ENCODE assay signal across 1 cellular context in the genomic region with DNA sequence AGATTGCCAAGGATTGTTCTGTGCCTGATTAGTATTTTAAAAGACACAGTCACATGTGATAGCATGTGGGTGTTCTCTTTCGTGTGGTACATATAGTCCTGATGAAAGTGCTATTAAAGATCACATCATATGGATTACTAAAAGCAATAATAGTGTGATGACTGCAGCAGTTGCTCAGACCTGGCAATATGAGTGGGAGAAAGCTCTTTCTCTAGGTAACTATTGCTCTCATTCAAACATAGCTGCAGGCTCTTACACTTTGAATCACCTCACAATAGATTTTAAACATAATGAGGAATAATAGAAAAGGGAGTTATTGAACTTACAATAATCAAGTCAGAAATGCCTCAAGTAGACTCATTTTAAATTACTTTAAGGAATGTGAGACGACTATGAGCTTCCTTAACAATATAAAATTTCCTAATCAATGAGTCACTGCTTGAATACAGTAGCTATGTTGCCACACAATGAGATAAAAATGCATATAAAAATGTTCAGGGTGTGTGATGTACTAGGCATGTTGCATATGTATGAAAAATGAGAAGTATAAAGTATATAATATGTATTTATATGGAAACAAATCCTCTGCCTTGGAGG.
TF ChIP-seq lines count a peak whose summit lies in the region.

No MANE protein-coding gene starts in this region.

TF ChIP-seq in HepG2, 621 proteins besides CTCF, POLR2A, EP300 and RAD21 (continued from another document):
- TF ChIP-seq, protein P1, sequence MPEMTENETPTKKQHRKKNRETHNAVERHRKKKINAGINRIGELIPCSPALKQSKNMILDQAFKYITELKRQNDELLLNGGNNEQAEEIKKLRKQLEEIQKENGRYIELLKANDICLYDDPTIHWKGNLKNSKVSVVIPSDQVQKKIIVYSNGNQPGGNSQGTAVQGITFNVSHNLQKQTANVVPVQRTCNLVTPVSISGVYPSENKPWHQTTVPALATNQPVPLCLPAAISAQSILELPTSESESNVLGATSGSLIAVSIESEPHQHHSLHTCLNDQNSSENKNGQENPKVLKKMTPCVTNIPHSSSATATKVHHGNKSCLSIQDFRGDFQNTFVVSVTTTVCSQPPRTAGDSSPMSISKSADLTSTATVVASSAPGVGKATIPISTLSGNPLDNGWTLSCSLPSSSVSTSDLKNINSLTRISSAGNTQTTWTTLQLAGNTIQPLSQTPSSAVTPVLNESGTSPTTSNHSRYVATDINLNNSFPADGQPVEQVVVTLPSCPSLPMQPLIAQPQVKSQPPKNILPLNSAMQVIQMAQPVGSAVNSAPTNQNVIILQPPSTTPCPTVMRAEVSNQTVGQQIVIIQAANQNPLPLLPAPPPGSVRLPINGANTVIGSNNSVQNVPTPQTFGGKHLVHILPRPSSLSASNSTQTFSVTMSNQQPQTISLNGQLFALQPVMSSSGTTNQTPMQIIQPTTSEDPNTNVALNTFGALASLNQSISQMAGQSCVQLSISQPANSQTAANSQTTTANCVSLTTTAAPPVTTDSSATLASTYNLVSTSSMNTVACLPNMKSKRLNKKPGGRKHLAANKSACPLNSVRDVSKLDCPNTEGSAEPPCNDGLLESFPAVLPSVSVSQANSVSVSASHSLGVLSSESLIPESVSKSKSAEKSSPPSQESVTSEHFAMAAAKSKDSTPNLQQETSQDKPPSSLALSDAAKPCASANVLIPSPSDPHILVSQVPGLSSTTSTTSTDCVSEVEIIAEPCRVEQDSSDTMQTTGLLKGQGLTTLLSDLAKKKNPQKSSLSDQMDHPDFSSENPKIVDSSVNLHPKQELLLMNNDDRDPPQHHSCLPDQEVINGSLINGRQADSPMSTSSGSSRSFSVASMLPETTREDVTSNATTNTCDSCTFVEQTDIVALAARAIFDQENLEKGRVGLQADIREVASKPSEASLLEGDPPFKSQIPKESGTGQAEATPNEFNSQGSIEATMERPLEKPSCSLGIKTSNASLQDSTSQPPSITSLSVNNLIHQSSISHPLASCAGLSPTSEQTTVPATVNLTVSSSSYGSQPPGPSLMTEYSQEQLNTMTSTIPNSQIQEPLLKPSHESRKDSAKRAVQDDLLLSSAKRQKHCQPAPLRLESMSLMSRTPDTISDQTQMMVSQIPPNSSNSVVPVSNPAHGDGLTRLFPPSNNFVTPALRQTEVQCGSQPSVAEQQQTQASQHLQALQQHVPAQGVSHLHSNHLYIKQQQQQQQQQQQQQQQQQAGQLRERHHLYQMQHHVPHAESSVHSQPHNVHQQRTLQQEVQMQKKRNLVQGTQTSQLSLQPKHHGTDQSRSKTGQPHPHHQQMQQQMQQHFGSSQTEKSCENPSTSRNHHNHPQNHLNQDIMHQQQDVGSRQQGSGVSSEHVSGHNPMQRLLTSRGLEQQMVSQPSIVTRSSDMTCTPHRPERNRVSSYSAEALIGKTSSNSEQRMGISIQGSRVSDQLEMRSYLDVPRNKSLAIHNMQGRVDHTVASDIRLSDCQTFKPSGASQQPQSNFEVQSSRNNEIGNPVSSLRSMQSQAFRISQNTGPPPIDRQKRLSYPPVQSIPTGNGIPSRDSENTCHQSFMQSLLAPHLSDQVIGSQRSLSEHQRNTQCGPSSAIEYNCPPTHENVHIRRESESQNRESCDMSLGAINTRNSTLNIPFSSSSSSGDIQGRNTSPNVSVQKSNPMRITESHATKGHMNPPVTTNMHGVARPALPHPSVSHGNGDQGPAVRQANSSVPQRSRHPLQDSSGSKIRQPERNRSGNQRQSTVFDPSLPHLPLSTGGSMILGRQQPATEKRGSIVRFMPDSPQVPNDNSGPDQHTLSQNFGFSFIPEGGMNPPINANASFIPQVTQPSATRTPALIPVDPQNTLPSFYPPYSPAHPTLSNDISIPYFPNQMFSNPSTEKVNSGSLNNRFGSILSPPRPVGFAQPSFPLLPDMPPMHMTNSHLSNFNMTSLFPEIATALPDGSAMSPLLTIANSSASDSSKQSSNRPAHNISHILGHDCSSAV (CRISPR knock-in tag; IDR thresholded peaks at IDR 0.05; ENCODE audit: borderline replicate concordance), result no peak
- TF ChIP-seq ZNF552 (CRISPR knock-in tag; IDR thresholded peaks at IDR 0.05; ENCODE audit: borderline replicate concordance), result no peak
- TF ChIP-seq FOXO4 (CRISPR knock-in tag; conservative IDR thresholded peaks at IDR 0.05), result no peak
- no peak for TF ChIP-seq TAF15 (IDR thresholded peaks at IDR 0.05; ENCODE audit: low read depth, low read length, poor library complexity, severe bottlenecking)
